ENCODE assay signal across 18 cellular contexts in the genomic region with DNA sequence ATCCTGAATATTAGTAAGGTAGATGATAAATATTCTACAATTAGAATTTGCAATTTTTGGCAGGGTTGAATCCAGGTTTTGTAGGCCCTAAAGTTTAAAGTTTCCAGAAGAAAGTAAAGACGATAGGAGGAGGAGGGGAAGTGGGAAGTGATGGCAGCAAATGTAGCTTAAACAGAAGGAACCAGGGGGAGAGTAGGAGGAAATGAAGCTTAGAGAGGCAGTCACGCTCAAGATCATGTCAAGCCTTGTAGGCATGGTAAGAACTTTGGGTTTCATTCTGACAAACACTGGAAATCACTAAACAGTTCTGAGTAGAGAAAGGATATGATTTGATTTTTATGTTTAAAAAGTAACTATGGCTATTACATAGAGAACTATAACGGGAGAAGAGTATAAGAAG.
DNase-seq lines count a peak whose midpoint lies in the region; ATAC-seq, FAIRE-seq and TF ChIP-seq lines count a peak whose summit lies in the region.
"Had no signal": no experiment of that assay in that cellular context is flagged by ENCODE, and none has a peak within 500 bp of the region (broad histone marks: within the 10 kb centered on the region; RNA-seq: fewer than 3 reads in every experiment).

No MANE protein-coding gene starts in this region.

- peak; percentile 48 for ATAC-seq in HG03432 (IDR thresholded peaks at IDR 0.05; ENCODE audit: unreplicated experiment)
- peak; percentile 42 for ATAC-seq in stimulated activated effector memory CD8-positive, alpha-beta T cell treated with anti-CD3 and anti-CD28 coated beads, Interleukin-12 subunit alpha, Interleukin-12 subunit beta, amount 100 ng/mL, for 72 hours
- ATAC-seq in SK-N-SH treated with all-trans-retinoic acid at 6 μM for 48 hours, result no peak
- ATAC-seq: Panc1 had no signal

- H3K36me3 Mint-ChIP-seq in stimulated activated effector memory CD8-positive, alpha-beta T cell treated with anti-CD3 and anti-CD28 coated beads, Interleukin-12 subunit alpha, Interleukin-12 subunit beta, amount 100 ng/mL, for 72 hours, result peaks cover 53% of the 10 kb centered on the region

- in situ Hi-C loops in GM13976 (cut with MboI; ENCODE audit: low sequenced_read_pairs, unreplicated experiment), result no loop called here

- H3K9me3 Mint-ChIP-seq in stimulated activated effector memory CD8-positive, alpha-beta T cell treated with anti-CD3 and anti-CD28 coated beads, Interleukin-12 subunit alpha, Interleukin-12 subunit beta, amount 100 ng/mL, for 72 hours, result no peaks in the 10 kb centered on the region
- H3K9me3 Mint-ChIP-seq: CD4-positive, CD25-positive, alpha-beta regulatory T cell; HFFc6 had no signal

- H3K4me3 Mint-ChIP-seq in stimulated activated effector memory CD8-positive, alpha-beta T cell treated with anti-CD3 and anti-CD28 coated beads, Interleukin-12 subunit alpha, Interleukin-12 subunit beta, amount 100 ng/mL, for 72 hours, result no peak overlapping the region
- H3K4me3 Mint-ChIP-seq: CD4-positive, CD25-positive, alpha-beta regulatory T cell; HFFc6 had no signal

- DNase-seq in GM13976 (ENCODE audit: low spot score), result peak; percentile 43
- peak; percentile 15 for DNase-seq in GM20000 (ENCODE audit: low spot score)
- DNase-seq in stimulated activated effector memory CD8-positive, alpha-beta T cell treated with anti-CD3 and anti-CD28 coated beads, Interleukin-12 subunit alpha, Interleukin-12 subunit beta, amount 100 ng/mL, for 72 hours (ENCODE audit: low spot score in 2 of 2), result no peak
- DNase-seq in urothelium cell line (ENCODE audit: low spot score), result no peak
- no peak for DNase-seq in NOMO-1 treated with dmso at 0.1 percent for 144 hours (lab: John Stamatoyannopoulos, UW; ENCODE audit: unreplicated experiment)
- no peak for DNase-seq in activated CD4-positive, alpha-beta T cell treated with anti-CD3 and anti-CD28 coated beads for 4 hours
- DNase-seq: ACHN; CD4-positive, CD25-positive, alpha-beta regulatory T cell; DMS53; HFFc6; KBM-7; NCI-H1436; NCI-H2029 treated with DMSO at 0.1 percent for 48 hours; NCI-H2171 treated with DMSO at 0.1 percent for 48 hours; NCI-H82 had no signal

- TF ChIP-seq CTCF in GM13976 (IDR thresholded peaks at IDR 0.05; ENCODE audit: borderline replicate concordance, control extremely low read depth, extremely low read depth, insufficient read depth, missing control alignments) (no peak), GM20000 (IDR thresholded peaks at IDR 0.05; ENCODE audit: extremely low read depth, missing control alignments) (no peak)

- H3K4me1 Mint-ChIP-seq in stimulated activated effector memory CD8-positive, alpha-beta T cell treated with anti-CD3 and anti-CD28 coated beads, Interleukin-12 subunit alpha, Interleukin-12 subunit beta, amount 100 ng/mL, for 72 hours, result no peaks in the 10 kb centered on the region

- FAIRE-seq in urothelium cell line (lab: Jason Lieb, UNC), result no peak

- no peak overlapping the region for H3K27ac Mint-ChIP-seq in stimulated activated effector memory CD8-positive, alpha-beta T cell treated with anti-CD3 and anti-CD28 coated beads, Interleukin-12 subunit alpha, Interleukin-12 subunit beta, amount 100 ng/mL, for 72 hours
- H3K27ac Mint-ChIP-seq: CD4-positive, CD25-positive, alpha-beta regulatory T cell; HFFc6 had no signal

TF ChIP-seq in SK-N-SH treated with all-trans-retinoic acid at 6 μM for 48 hours, 23 proteins besides CTCF, POLR2A, EP300 and RAD21 (continues in another document):
- TF ChIP-seq, protein P1, sequence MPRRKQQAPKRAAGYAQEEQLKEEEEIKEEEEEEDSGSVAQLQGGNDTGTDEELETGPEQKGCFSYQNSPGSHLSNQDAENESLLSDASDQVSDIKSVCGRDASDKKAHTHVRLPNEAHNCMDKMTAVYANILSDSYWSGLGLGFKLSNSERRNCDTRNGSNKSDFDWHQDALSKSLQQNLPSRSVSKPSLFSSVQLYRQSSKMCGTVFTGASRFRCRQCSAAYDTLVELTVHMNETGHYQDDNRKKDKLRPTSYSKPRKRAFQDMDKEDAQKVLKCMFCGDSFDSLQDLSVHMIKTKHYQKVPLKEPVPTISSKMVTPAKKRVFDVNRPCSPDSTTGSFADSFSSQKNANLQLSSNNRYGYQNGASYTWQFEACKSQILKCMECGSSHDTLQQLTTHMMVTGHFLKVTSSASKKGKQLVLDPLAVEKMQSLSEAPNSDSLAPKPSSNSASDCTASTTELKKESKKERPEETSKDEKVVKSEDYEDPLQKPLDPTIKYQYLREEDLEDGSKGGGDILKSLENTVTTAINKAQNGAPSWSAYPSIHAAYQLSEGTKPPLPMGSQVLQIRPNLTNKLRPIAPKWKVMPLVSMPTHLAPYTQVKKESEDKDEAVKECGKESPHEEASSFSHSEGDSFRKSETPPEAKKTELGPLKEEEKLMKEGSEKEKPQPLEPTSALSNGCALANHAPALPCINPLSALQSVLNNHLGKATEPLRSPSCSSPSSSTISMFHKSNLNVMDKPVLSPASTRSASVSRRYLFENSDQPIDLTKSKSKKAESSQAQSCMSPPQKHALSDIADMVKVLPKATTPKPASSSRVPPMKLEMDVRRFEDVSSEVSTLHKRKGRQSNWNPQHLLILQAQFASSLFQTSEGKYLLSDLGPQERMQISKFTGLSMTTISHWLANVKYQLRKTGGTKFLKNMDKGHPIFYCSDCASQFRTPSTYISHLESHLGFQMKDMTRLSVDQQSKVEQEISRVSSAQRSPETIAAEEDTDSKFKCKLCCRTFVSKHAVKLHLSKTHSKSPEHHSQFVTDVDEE (CRISPR knock-in tag; IDR thresholded peaks at IDR 0.05), result no peak
- TF ChIP-seq ISL1 (CRISPR knock-in tag; IDR thresholded peaks at IDR 0.05) (no peak), TCF4 (CRISPR knock-in tag; IDR thresholded peaks at IDR 0.05; ENCODE audit: borderline replicate concordance) (no peak), GLIS3 (CRISPR knock-in tag; IDR thresholded peaks at IDR 0.05) (no peak), TOX (CRISPR knock-in tag; IDR thresholded peaks at IDR 0.05; ENCODE audit: borderline replicate concordance) (no peak), POU6F1 (CRISPR knock-in tag; IDR thresholded peaks at IDR 0.05; ENCODE audit: borderline replicate concordance, low read depth) (no peak), RARB (CRISPR knock-in tag; IDR thresholded peaks at IDR 0.05) (no peak), ZFP3 (CRISPR knock-in tag; IDR thresholded peaks at IDR 0.05) (no peak), ARNTL (CRISPR knock-in tag; IDR thresholded peaks at IDR 0.05; ENCODE audit: borderline replicate concordance, low read depth) (no peak), ESRRG (CRISPR knock-in tag; IDR thresholded peaks at IDR 0.05) (no peak), PPARA (CRISPR knock-in tag; IDR thresholded peaks at IDR 0.05; ENCODE audit: borderline replicate concordance) (no peak), PATZ1 (CRISPR knock-in tag; IDR thresholded peaks at IDR 0.05; ENCODE audit: borderline replicate concordance) (no peak)
- TF ChIP-seq, protein P2, sequence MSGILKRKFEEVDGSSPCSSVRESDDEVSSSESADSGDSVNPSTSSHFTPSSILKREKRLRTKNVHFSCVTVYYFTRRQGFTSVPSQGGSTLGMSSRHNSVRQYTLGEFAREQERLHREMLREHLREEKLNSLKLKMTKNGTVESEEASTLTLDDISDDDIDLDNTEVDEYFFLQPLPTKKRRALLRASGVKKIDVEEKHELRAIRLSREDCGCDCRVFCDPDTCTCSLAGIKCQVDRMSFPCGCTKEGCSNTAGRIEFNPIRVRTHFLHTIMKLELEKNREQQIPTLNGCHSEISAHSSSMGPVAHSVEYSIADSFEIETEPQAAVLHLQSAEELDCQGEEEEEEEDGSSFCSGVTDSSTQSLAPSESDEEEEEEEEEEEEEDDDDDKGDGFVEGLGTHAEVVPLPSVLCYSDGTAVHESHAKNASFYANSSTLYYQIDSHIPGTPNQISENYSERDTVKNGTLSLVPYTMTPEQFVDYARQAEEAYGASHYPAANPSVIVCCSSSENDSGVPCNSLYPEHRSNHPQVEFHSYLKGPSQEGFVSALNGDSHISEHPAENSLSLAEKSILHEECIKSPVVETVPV (CRISPR knock-in tag; IDR thresholded peaks at IDR 0.05), result no peak

Comparison
In these comparisons a context has a peak if more than half of its experiments do, and no peak if none do; other contexts are left out.
1. DNase-seq: peak in GM13976 (single experiment) and GM20000 (single experiment); none in stimulated activated effector memory CD8-positive, alpha-beta T cell treated with anti-CD3 and anti-CD28 coated beads, Interleukin-12 subunit alpha, Interleukin-12 subunit beta, amount 100 ng/mL, for 72 hours (0 of 2), urothelium cell line (single experiment), NOMO-1 treated with dmso at 0.1 percent for 144 hours (single experiment) and activated CD4-positive, alpha-beta T cell treated with anti-CD3 and anti-CD28 coated beads for 4 hours (0 of 2).